In genomic region chr6:149130093-149130872, GRCh38 we compare ENCODE assay signal across 15 cellular contexts.
A peak's percentile ranks its signal among the peaks of the same experiment; 100 is the strongest.
DNase-seq lines count a peak whose midpoint lies in the region; ATAC-seq, FAIRE-seq and TF ChIP-seq lines count a peak whose summit lies in the region.
"Had no signal": no experiment of that assay in that cellular context is flagged by ENCODE, and none has a peak within 500 bp of the region (broad histone marks: within the 10 kb centered on the region; RNA-seq: fewer than 3 reads in every experiment).

No MANE protein-coding gene starts in this region.

- peaks cover 48% of the 10 kb centered on the region for H3K4me1 ChIP-seq in DND-41 (ENCODE audit: insufficient read depth, low read length)
- peaks cover 28 to 47% of the 10 kb centered on the region in 2 donors for H3K4me1 ChIP-seq in naive thymus-derived CD4-positive, alpha-beta T cell (ENCODE audit: control insufficient read depth in 2 of 2, insufficient read depth in 2 of 2, low read length in 2 of 2)

- H3K4me1 Mint-ChIP-seq in naive thymus-derived CD4-positive, alpha-beta T cell: peaks cover 40 to 78% (median 76%) of the 10 kb centered on the region in 7 donors

- H3K27ac ChIP-seq in DND-41 (ENCODE audit: low read length): peak overlapping the region; percentile 89
- H3K27ac ChIP-seq in naive thymus-derived CD4-positive, alpha-beta T cell (ENCODE audit: low read depth, low read length): no peak overlapping the region
- H3K27ac ChIP-seq: KMS-11 had no signal

- peaks cover 0 to 59% (median 0%) of the 10 kb centered on the region in 5 donors for H3K36me3 Mint-ChIP-seq in naive thymus-derived CD4-positive, alpha-beta T cell

- CTCF ChIA-PET in naive thymus-derived CD4-positive, alpha-beta T cell (lab: Charles Lee): interaction anchor here (0.9 to 2.0 kb wide), 3 partner anchors 10 to 302 kb away, joined by 3 to 7 read pairs (median 3); no protein-coding TSS in a partner anchor

- peak; percentile 5 for DNase-seq in AG10803 (ENCODE audit: low read depth)
- no peak for DNase-seq in DND-41
- peak; percentile 22 for DNase-seq in bronchial epithelial cell (ENCODE audit: low read depth)
- DNase-seq in naive thymus-derived CD4-positive, alpha-beta T cell: no peak
- no peak for DNase-seq in HCEC 1CT
- no peak for DNase-seq in NCI-H2029 (lab: John Stamatoyannopoulos, UW)
- DNase-seq: dorsolateral prefrontal cortex; glutamatergic neuron; NCI-H2029 treated with DMSO at 0.1 percent for 48 hours; stimulated activated CD4-positive, alpha-beta T cell treated with anti-CD3 and anti-CD28 coated beads, Interleukin-4, amount 100 ng/mL, for 4 hours; stimulated activated naive CD8-positive, alpha-beta T cell treated with anti-CD3 and anti-CD28 coated beads, Interleukin-15, Interleukin-2, amounts not matched to agents 100 U/mL and 50 U/mL, for 24 hours had no signal

- POLR2A ChIA-PET in naive thymus-derived CD4-positive, alpha-beta T cell (lab: Charles Lee): interaction anchor here (1.1 to 4.8 kb wide), 3 partner anchors 9 to 187 kb away, joined by 3 to 30 read pairs (median 7); partner anchors contain the start of gene TAB2

- peaks cover 0 to 20% (median 0%) of the 10 kb centered on the region in 11 donors for H3K9me3 Mint-ChIP-seq in naive thymus-derived CD4-positive, alpha-beta T cell

- H4K20me1 ChIP-seq in DND-41 (ENCODE audit: insufficient read depth, low read length): no peaks in the 10 kb centered on the region

- no peaks in the 10 kb centered on the region for H3K36me3 ChIP-seq in DND-41 (ENCODE audit: insufficient read depth, low read length)
- H3K36me3 ChIP-seq in bronchial epithelial cell (ENCODE audit: control insufficient read depth, insufficient read depth, low read length): no peaks in the 10 kb centered on the region
- H3K36me3 ChIP-seq in naive thymus-derived CD4-positive, alpha-beta T cell (ENCODE audit: control insufficient read depth in 2 of 3, insufficient read depth in 3 of 3, low read length in 3 of 3): no peaks in the 10 kb centered on the region

- intact Hi-C loops in naive thymus-derived CD4-positive, alpha-beta T cell (cut with micrococcal nuclease): no loop called here

- H3K9me3 ChIP-seq in DND-41 (ENCODE audit: insufficient read depth, low read length, severe bottlenecking): no peaks in the 10 kb centered on the region
- H3K9me3 ChIP-seq in naive thymus-derived CD4-positive, alpha-beta T cell (ENCODE audit: control insufficient read depth in 2 of 3, low read length in 3 of 3): no peaks in the 10 kb centered on the region

- H3K27me3 ChIP-seq in DND-41 (ENCODE audit: insufficient read depth, low read length, poor library complexity): no peaks in the 10 kb centered on the region
- H3K27me3 ChIP-seq in bronchial epithelial cell (ENCODE audit: control insufficient read depth, insufficient read depth, low read length): no peaks in the 10 kb centered on the region
- H3K27me3 ChIP-seq in naive thymus-derived CD4-positive, alpha-beta T cell (ENCODE audit: control insufficient read depth in 2 of 2, insufficient read depth in 2 of 2, low read length in 2 of 2): no peaks in the 10 kb centered on the region
- H3K27me3 ChIP-seq: dorsolateral prefrontal cortex had no signal

- no peak overlapping the region for H3K4me3 Mint-ChIP-seq in naive thymus-derived CD4-positive, alpha-beta T cell

- H3K4me2 ChIP-seq in DND-41 (ENCODE audit: insufficient read depth, low read length): no peak overlapping the region
- H3K4me2 ChIP-seq: KMS-11 had no signal

- H3K4me3 ChIP-seq in AG10803 (ENCODE audit: low read length) (no peak overlapping the region), DND-41 (ENCODE audit: low read depth in 1 of 2, low read length in 2 of 2) (no peak overlapping the region), bronchial epithelial cell (ENCODE audit: low read depth, low read length) (no peak overlapping the region)
- no peak overlapping the region for H3K4me3 ChIP-seq in naive thymus-derived CD4-positive, alpha-beta T cell (ENCODE audit: low read length)
- H3K4me3 ChIP-seq: dorsolateral prefrontal cortex had no signal

- peak overlapping the region; percentile 37 to 99 (median 90) for H3K27ac Mint-ChIP-seq in naive thymus-derived CD4-positive, alpha-beta T cell
- H3K27ac Mint-ChIP-seq: progenitor cell of endocrine pancreas had no signal

- ATAC-seq in DND-41 (ENCODE audit: insufficient read depth, low read depth) (no peak), HG03354 (IDR thresholded peaks at IDR 0.05; ENCODE audit: poor library complexity, severe bottlenecking, unreplicated experiment) (no peak), HG03135 (IDR thresholded peaks at IDR 0.05; ENCODE audit: unreplicated experiment) (no peak)
- no peak for ATAC-seq in naive thymus-derived CD4-positive, alpha-beta T cell
- ATAC-seq: stimulated activated naive CD8-positive, alpha-beta T cell treated with anti-CD3 and anti-CD28 coated beads, Interleukin-15, Interleukin-2, amounts not matched to agents 100 U/mL and 50 U/mL, for 24 hours had no signal

- no peaks in the 10 kb centered on the region for H3K27me3 Mint-ChIP-seq in naive thymus-derived CD4-positive, alpha-beta T cell

- H3K9ac ChIP-seq in DND-41 (ENCODE audit: low read depth, low read length): no peak overlapping the region
- H3K9ac ChIP-seq: KMS-11 had no signal

- TF ChIP-seq CTCF in AG10803 (conservative IDR thresholded peaks at IDR 0.05; ENCODE audit: low read length) (no peak), DND-41 (IDR thresholded peaks at IDR 0.05; ENCODE audit: borderline replicate concordance, extremely low read depth, low read length, poor library complexity, severe bottlenecking) (no peak), bronchial epithelial cell (IDR thresholded peaks at IDR 0.05; ENCODE audit: insufficient read depth, low read length, severe bottlenecking) (no peak)

- no peak for FAIRE-seq in bronchial epithelial cell (lab: Jason Lieb, UNC)

- no peaks in the 10 kb centered on the region for H3K79me2 ChIP-seq in DND-41 (ENCODE audit: insufficient read depth, low read length)

- H2AFZ ChIP-seq in DND-41 (ENCODE audit: low read depth, low read length): no peak overlapping the region

Comparison
In these comparisons a context has a peak if more than half of its experiments do, and no peak if none do; other contexts are left out.
1. DNase-seq: peak in AG10803 (single experiment) and bronchial epithelial cell (single experiment); none in DND-41 (single experiment), naive thymus-derived CD4-positive, alpha-beta T cell (0 of 9), HCEC 1CT (single experiment) and NCI-H2029 (single experiment).